8 cellular contexts compared by ENCODE assay signal in genomic region chr1:43582162-43582566, GRCh38. TPM values are rescaled to one million over a fixed set of nuclear protein-coding genes. Genes with fewer than 3 reads are reported as not detected.
DNase-seq lines count a peak whose midpoint lies in the region; ATAC-seq, FAIRE-seq and TF ChIP-seq lines count a peak whose summit lies in the region.

No MANE protein-coding gene starts in this region.

- H3K4me3 ChIP-seq in SJCRH30 = no peak overlapping the region
- H3K4me3 ChIP-seq in pancreas = no peak overlapping the region

- no peak for TF ChIP-seq CTCF in pancreas (IDR thresholded peaks at IDR 0.05)

- H3K27ac Mint-ChIP-seq in activated naive CD4-positive, alpha-beta T cell treated with anti-CD3 and anti-CD28 coated beads for 36 hours = no peak overlapping the region

- WGBS in pancreas, 2 donors = 84 to 86% methylated on average over 5 of the region's 5 CpGs

- peaks cover 10% of the 10 kb centered on the region for H3K4me1 ChIP-seq in SJCRH30
- no peaks in the 10 kb centered on the region for H3K4me1 ChIP-seq in pancreas

- no peaks in the 10 kb centered on the region for H3K36me3 Mint-ChIP-seq in activated naive CD4-positive, alpha-beta T cell treated with anti-CD3 and anti-CD28 coated beads for 36 hours (ENCODE audit: low read depth)

- DNase-seq in activated naive CD4-positive, alpha-beta T cell treated with anti-CD3 and anti-CD28 coated beads for 36 hours = peak; percentile 71
- no peak for DNase-seq in activated naive CD4-positive, alpha-beta T cell (lab: John Stamatoyannopoulos, UW)
- DNase-seq in HUDEP-2 (lab: John Stamatoyannopoulos, UW; ENCODE audit: unreplicated experiment in 76 of 76) (peak in 61 of 76 experiments; percentile 15 to 86 (median 45)), SJCRH30 (peak; percentile 93 to 96), dedifferentiated amniotic fluid mesenchymal stem cell (ENCODE audit: extremely low spot score) (peak; percentile 75), pancreas (no peak), putamen (ENCODE audit: low spot score) (no peak)

- CTCF ChIA-PET in activated naive CD4-positive, alpha-beta T cell treated with anti-CD3 and anti-CD28 coated beads for 36 hours (lab: Charles Lee) = interaction anchor here (1.3 kb wide), 1 partner anchor 52 kb away, joined by 3 read pairs; no protein-coding TSS in a partner anchor

- H3K4me1 Mint-ChIP-seq in activated naive CD4-positive, alpha-beta T cell treated with anti-CD3 and anti-CD28 coated beads for 36 hours (ENCODE audit: low read depth) = peaks cover 3% of the 10 kb centered on the region

- FAIRE-seq in pancreas (lab: Jason Lieb, UNC) = no peak

- H3K9me3 ChIP-seq in SJCRH30 (replicated peaks) (no peaks in the 10 kb centered on the region), pancreas (no peaks in the 10 kb centered on the region)

- intact Hi-C loops in activated naive CD4-positive, alpha-beta T cell treated with anti-CD3 and anti-CD28 coated beads for 36 hours (cut with micrococcal nuclease) = no loop called here
- intact Hi-C loops in pancreas (cut with DNase I) = no loop called here

- no peaks in the 10 kb centered on the region for H3K27me3 ChIP-seq in SJCRH30
- H3K27me3 ChIP-seq in pancreas = no peaks in the 10 kb centered on the region

- peaks cover 11% of the 10 kb centered on the region; the same call in 1 of the 2 replicates for H3K36me3 ChIP-seq in SJCRH30
- peaks cover 0 to 26% (median 0%) of the 10 kb centered on the region in 3 donors for H3K36me3 ChIP-seq in pancreas

- peak in 3 of 4 donors; percentile 63 to 82 (median 73) for ATAC-seq in pancreas
- no peak for ATAC-seq in HG02759 (IDR thresholded peaks at IDR 0.05; ENCODE audit: unreplicated experiment)

- no peak overlapping the region for H3K4me3 Mint-ChIP-seq in activated naive CD4-positive, alpha-beta T cell treated with anti-CD3 and anti-CD28 coated beads for 36 hours

- H3K27me3 Mint-ChIP-seq in activated naive CD4-positive, alpha-beta T cell treated with anti-CD3 and anti-CD28 coated beads for 36 hours (ENCODE audit: low read depth) = no peaks in the 10 kb centered on the region

- H3K27ac ChIP-seq in SJCRH30 = peak overlapping the region; percentile 45
- H3K27ac ChIP-seq in pancreas = no peak overlapping the region

- no peaks in the 10 kb centered on the region for H3K9me3 Mint-ChIP-seq in activated naive CD4-positive, alpha-beta T cell treated with anti-CD3 and anti-CD28 coated beads for 36 hours

RNA-seq across cellular contexts. Expression of gene PTPRF, which starts 51.5 kb away (rescaled TPM):
- 1 to 10 TPM; 1.0 to 2.3 TPM for total RNA-seq in activated naive CD4-positive, alpha-beta T cell treated with anti-CD3 and anti-CD28 coated beads for 36 hours
- total RNA-seq in SJCRH30 (2014; rRNA removed; shearing (Covaris generic)) = 32.6 and 34.1 TPM in 2 replicates
- 100 to 1,000 TPM in 5 of 6 donors, 10 to 100 TPM in 1; 89.2 to 210 (median 131) TPM for total RNA-seq in pancreas
- 10 to 100 TPM; 42.9 to 44.6 TPM for polyA plus RNA-seq in pancreas

Comparison
In these comparisons a context has a peak if more than half of its experiments do, and no peak if none do; other contexts are left out.
1. DNase-seq: peak in activated naive CD4-positive, alpha-beta T cell treated with anti-CD3 and anti-CD28 coated beads for 36 hours (single experiment), HUDEP-2 (61 of 76), SJCRH30 (2 of 2) and dedifferentiated amniotic fluid mesenchymal stem cell (single experiment); none in activated naive CD4-positive, alpha-beta T cell (0 of 4), pancreas (0 of 6) and putamen (single experiment).
2. RNA of gene PTPRF, which starts 51.5 kb away (total RNA-seq): 89.2 to 210 TPM in pancreas and 32.6 to 34.1 TPM in SJCRH30; 1.0 to 2.3 TPM in activated naive CD4-positive, alpha-beta T cell treated with anti-CD3 and anti-CD28 coated beads for 36 hours; every median in the first group is over 10 times any median in the second.